Comparison of ENCODE assay signal across 1 cellular context in the genomic region with DNA sequence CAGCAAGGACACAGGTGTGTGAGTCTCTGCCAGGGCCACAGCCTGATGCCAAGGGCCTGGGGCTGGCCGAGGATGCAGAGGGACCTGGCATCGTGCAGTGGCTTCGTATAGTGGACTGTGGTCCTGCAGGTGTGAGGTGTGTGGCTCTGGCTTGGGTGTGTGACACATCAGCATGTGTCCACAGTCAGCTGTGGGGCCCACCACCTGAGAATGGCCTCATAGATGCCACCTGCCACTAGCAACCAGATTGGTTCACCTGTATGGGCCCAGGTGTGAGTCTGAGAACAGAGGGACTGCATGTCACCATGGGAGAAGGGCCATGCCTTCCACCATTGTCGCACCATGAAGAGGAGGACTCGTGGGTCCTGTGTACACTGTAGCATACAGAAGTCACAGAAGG.
TF ChIP-seq lines count a peak whose summit lies in the region.

No MANE protein-coding gene starts in this region.

TF ChIP-seq in WTC11, 78 proteins besides CTCF, POLR2A, EP300 and RAD21 (continued from another document):
- TF ChIP-seq, protein P1, sequence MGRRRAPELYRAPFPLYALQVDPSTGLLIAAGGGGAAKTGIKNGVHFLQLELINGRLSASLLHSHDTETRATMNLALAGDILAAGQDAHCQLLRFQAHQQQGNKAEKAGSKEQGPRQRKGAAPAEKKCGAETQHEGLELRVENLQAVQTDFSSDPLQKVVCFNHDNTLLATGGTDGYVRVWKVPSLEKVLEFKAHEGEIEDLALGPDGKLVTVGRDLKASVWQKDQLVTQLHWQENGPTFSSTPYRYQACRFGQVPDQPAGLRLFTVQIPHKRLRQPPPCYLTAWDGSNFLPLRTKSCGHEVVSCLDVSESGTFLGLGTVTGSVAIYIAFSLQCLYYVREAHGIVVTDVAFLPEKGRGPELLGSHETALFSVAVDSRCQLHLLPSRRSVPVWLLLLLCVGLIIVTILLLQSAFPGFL (CRISPR knock-in tag; IDR thresholded peaks at IDR 0.05; ENCODE audit: borderline replicate concordance): no peak
- TF ChIP-seq ZNF423 (CRISPR knock-in tag; IDR thresholded peaks at IDR 0.05): no peak
- TF ChIP-seq ZNF671 (CRISPR knock-in tag; IDR thresholded peaks at IDR 0.05): no peak
- no peak for TF ChIP-seq GRHL2 (CRISPR knock-in tag; IDR thresholded peaks at IDR 0.05; ENCODE audit: insufficient replicate concordance, severe bottlenecking)
- TF ChIP-seq ESRRA (CRISPR knock-in tag; IDR thresholded peaks at IDR 0.05; ENCODE audit: borderline replicate concordance): no peak
- TF ChIP-seq CREB1 (CRISPR knock-in tag; IDR thresholded peaks at IDR 0.05): no peak
- TF ChIP-seq AFF4 (CRISPR knock-in tag; IDR thresholded peaks at IDR 0.05; ENCODE audit: borderline replicate concordance): no peak
- no peak for TF ChIP-seq JUN (CRISPR knock-in tag; IDR thresholded peaks at IDR 0.05)
- TF ChIP-seq CBFB (CRISPR knock-in tag; IDR thresholded peaks at IDR 0.05; ENCODE audit: low read depth): no peak
- TF ChIP-seq JAZF1 (CRISPR knock-in tag; IDR thresholded peaks at IDR 0.05): no peak
- TF ChIP-seq IRF1 (CRISPR knock-in tag; IDR thresholded peaks at IDR 0.05): no peak
- no peak for TF ChIP-seq ERG (CRISPR knock-in tag; IDR thresholded peaks at IDR 0.05)
- no peak for TF ChIP-seq OVOL2 (CRISPR knock-in tag; IDR thresholded peaks at IDR 0.05; ENCODE audit: borderline replicate concordance)
- TF ChIP-seq ZNF416 (CRISPR knock-in tag; IDR thresholded peaks at IDR 0.05): no peak
- TF ChIP-seq FOXK1 (CRISPR knock-in tag; IDR thresholded peaks at IDR 0.05): no peak
- TF ChIP-seq SP1 (CRISPR knock-in tag; conservative IDR thresholded peaks at IDR 0.05): no peak
- TF ChIP-seq, protein P2, sequence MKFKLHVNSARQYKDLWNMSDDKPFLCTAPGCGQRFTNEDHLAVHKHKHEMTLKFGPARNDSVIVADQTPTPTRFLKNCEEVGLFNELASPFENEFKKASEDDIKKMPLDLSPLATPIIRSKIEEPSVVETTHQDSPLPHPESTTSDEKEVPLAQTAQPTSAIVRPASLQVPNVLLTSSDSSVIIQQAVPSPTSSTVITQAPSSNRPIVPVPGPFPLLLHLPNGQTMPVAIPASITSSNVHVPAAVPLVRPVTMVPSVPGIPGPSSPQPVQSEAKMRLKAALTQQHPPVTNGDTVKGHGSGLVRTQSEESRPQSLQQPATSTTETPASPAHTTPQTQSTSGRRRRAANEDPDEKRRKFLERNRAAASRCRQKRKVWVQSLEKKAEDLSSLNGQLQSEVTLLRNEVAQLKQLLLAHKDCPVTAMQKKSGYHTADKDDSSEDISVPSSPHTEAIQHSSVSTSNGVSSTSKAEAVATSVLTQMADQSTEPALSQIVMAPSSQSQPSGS (CRISPR knock-in tag; IDR thresholded peaks at IDR 0.05; ENCODE audit: borderline replicate concordance, low read depth): no peak
